28 cellular contexts compared by ENCODE assay signal in the genomic region with DNA sequence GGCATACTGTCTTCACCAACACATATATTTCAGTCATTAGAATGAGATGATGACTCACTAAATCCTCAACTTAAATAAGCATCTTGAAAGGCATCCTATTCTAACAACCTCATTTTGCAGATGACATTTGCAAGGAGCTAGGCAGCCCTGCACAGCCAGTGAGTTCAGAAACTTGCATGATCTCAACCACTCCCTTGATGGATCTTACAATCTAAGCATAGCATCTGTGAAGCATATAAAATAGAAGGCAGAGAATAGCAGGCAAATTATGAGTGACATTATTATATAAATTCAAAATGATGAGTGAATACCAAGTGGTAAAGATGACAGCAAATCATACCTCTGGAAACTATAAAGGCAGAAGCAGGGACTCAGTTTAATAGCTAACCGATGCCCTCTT. TPM values are rescaled to one million over a fixed set of nuclear protein-coding genes. Genes with fewer than 3 reads are reported as not detected.
A peak's percentile ranks its signal among the peaks of the same experiment; 100 is the strongest.
DNase-seq lines count a peak whose midpoint lies in the region; ATAC-seq and TF ChIP-seq lines count a peak whose summit lies in the region.
"Had no signal": no experiment of that assay in that cellular context is flagged by ENCODE, and none has a peak within 500 bp of the region (broad histone marks: within the 10 kb centered on the region; RNA-seq: fewer than 3 reads in every experiment).

No MANE protein-coding gene starts in this region.

- peak; percentile 83 for ATAC-seq in PC-3
- ATAC-seq: GM12878 had no signal

- POLR2A ChIA-PET in PC-3 (lab: Charles Lee; ENCODE audit: unreplicated experiment) = no interaction called here

- H3K4me1 ChIP-seq in PC-3 (ENCODE audit: insufficient read depth, low read length) = no peaks in the 10 kb centered on the region
- H3K4me1 ChIP-seq: BE2C, BLaER1 had no signal

- H3K9ac ChIP-seq in PC-3 (ENCODE audit: low read length) = no peak overlapping the region
- H3K9ac ChIP-seq: BLaER1 had no signal

- BruUV-seq in PC-3 (replicated peaks; lab: Mats Ljungman, UMichigan) = no TSS peak

- TF ChIP-seq CTCF in PC-3 (conservative IDR thresholded peaks at IDR 0.05; ENCODE audit: low read depth, low read length) (no peak), GM13976 (IDR thresholded peaks at IDR 0.05; ENCODE audit: borderline replicate concordance, control extremely low read depth, extremely low read depth, insufficient read depth, missing control alignments) (no peak)

- intact Hi-C loops in PC-3 (cut with micrococcal nuclease) = no loop called here
- intact Hi-C loops in head of caudate nucleus (cut with DNase I) = no loop called here

- H3K4me2 ChIP-seq in PC-3 (ENCODE audit: low read length) = no peak overlapping the region
- H3K4me2 ChIP-seq: BLaER1 had no signal

- H3K9me3 ChIP-seq in PC-3 (ENCODE audit: low read length) = no peaks in the 10 kb centered on the region
- H3K9me3 ChIP-seq in MG63 = no peaks in the 10 kb centered on the region
- H3K9me3 ChIP-seq: BE2C, BLaER1 had no signal

- no peaks in the 10 kb centered on the region for H3F3A ChIP-seq in PC-3 (ENCODE audit: low read length, unreplicated experiment)

- no peaks in the 10 kb centered on the region for H3K79me2 ChIP-seq in PC-3 (ENCODE audit: low read length)

- H4K20me1 ChIP-seq in PC-3 (ENCODE audit: low read length) = no peaks in the 10 kb centered on the region
- H4K20me1 ChIP-seq: BLaER1 had no signal

- CTCF ChIA-PET in PC-3 (lab: Charles Lee) = no interaction called here

- no peaks in the 10 kb centered on the region for H3K36me3 ChIP-seq in PC-3 (ENCODE audit: low read depth, low read length)
- no peaks in the 10 kb centered on the region for H3K36me3 ChIP-seq in MG63
- H3K36me3 ChIP-seq: BE2C, BLaER1 had no signal

- H3K4me3 ChIP-seq in PC-3 (ENCODE audit: low read length) (no peak overlapping the region), MG63 (no peak overlapping the region)
- H3K4me3 ChIP-seq: BLaER1, GM12878 had no signal

- 0 out of 2 replicates have a peak, but pooled peaks cover 5% of the 10 kb centered on the region for H3K9me2 ChIP-seq in PC-3 (replicated peaks; ENCODE audit: low read length)

- DNase-seq in PC-3 = no peak
- DNase-seq in caudate nucleus (lab: John Stamatoyannopoulos, UW) = peak in 36 of 61 donors; percentile 1 to 93 (median 28)
- peak in 33 of 42 donors; percentile 14 to 86 (median 46) for DNase-seq in head of caudate nucleus
- DNase-seq in putamen (ENCODE audit: low spot score) = peak; percentile 78
- no peak for DNase-seq in activated T-cell treated with anti-CD3 and anti-CD28 coated beads, Interleukin-2, amount 50 U/mL, for 48 hours
- DNase-seq in MG63 = no peak
- DNase-seq in GM13976 (ENCODE audit: low spot score) = no peak
- DNase-seq in HCEC 1CT = no peak
- DNase-seq: 8988T; ACHN; BE2C; C1 segment of cervical spinal cord; CD4-positive, alpha-beta memory T cell; CD4-positive, CD25-positive, alpha-beta regulatory T cell; CD8-positive, alpha-beta memory T cell; COR-L47; DMS 273 treated with DMSO at 0.1 percent for 48 hours; DMS153; DMS53; DMS79; DND-41; EL; GDM1 had no signal

- no peak overlapping the region for H3K27ac ChIP-seq in PC-3 (ENCODE audit: low read length)
- peak overlapping the region; percentile 83 for H3K27ac ChIP-seq in caudate nucleus (ENCODE audit: low read depth, low read length)
- H3K27ac ChIP-seq: BLaER1 had no signal

- in situ Hi-C loops in GM13976 (cut with MboI; ENCODE audit: low sequenced_read_pairs, unreplicated experiment) = no loop called here

- no peak overlapping the region for H2AFZ ChIP-seq in PC-3 (ENCODE audit: low read length)

- H3K27me3 ChIP-seq in PC-3 (ENCODE audit: low read length) (no peaks in the 10 kb centered on the region), MG63 (no peaks in the 10 kb centered on the region)
- H3K27me3 ChIP-seq: BE2C, BLaER1 had no signal

RNA-seq across cellular contexts. Expression of a gene that starts 31.6 kb away (rescaled TPM):
- not detected in 2 replicates for total RNA-seq in PC-3 (2014; rRNA removed)
- total RNA-seq in MG63 (2014; rRNA removed; shearing (Covaris generic); ENCODE audit: low replicate concordance) = not detected in 2 replicates
- total RNA-seq: A673; CD4-positive, alpha-beta memory T cell; CD4-positive, CD25-positive, alpha-beta regulatory T cell; CD8-positive, alpha-beta memory T cell; Daoy; G401; GM12878 had no signal

RNA-seq across cellular contexts. Expression of a gene that starts 39.3 kb away (rescaled TPM):
- 0.51 TPM in 1 of 2 replicates, not detected in the other for total RNA-seq in PC-3 (2014; rRNA removed)
- not detected in 2 replicates for total RNA-seq in MG63 (2014; rRNA removed; shearing (Covaris generic); ENCODE audit: low replicate concordance)
- total RNA-seq: A673; CD4-positive, alpha-beta memory T cell; CD4-positive, CD25-positive, alpha-beta regulatory T cell; CD8-positive, alpha-beta memory T cell; Daoy; G401; GM12878 had no signal

RNA-seq across cellular contexts. Expression of a gene that starts 44.3 kb away (rescaled TPM):
- not detected in 2 replicates for total RNA-seq in PC-3 (2014; rRNA removed)
- not detected in 2 replicates for total RNA-seq in MG63 (2014; rRNA removed; shearing (Covaris generic); ENCODE audit: low replicate concordance)
- total RNA-seq: A673; CD4-positive, alpha-beta memory T cell; CD4-positive, CD25-positive, alpha-beta regulatory T cell; CD8-positive, alpha-beta memory T cell; Daoy; G401; GM12878 had no signal

RNA-seq across cellular contexts. Expression of a gene that starts 53.9 kb away (rescaled TPM):
- not detected in 2 replicates for total RNA-seq in PC-3 (2014; rRNA removed)
- not detected in 2 replicates for total RNA-seq in MG63 (2014; rRNA removed; shearing (Covaris generic); ENCODE audit: low replicate concordance)
- total RNA-seq: A673; CD4-positive, alpha-beta memory T cell; CD4-positive, CD25-positive, alpha-beta regulatory T cell; CD8-positive, alpha-beta memory T cell; Daoy; G401; GM12878 had no signal

RNA-seq across cellular contexts. Expression of a gene that starts 58.1 kb away (rescaled TPM):
- not detected in 2 replicates for total RNA-seq in PC-3 (2014; rRNA removed)
- not detected in 2 replicates for total RNA-seq in MG63 (2014; rRNA removed; shearing (Covaris generic); ENCODE audit: low replicate concordance)
- total RNA-seq: A673; CD4-positive, alpha-beta memory T cell; CD4-positive, CD25-positive, alpha-beta regulatory T cell; CD8-positive, alpha-beta memory T cell; Daoy; G401; GM12878 had no signal

Comparison
In these comparisons a context has a peak if more than half of its experiments do, and no peak if none do; other contexts are left out.
1. DNase-seq: peak in caudate nucleus (36 of 61), head of caudate nucleus (33 of 42) and putamen (single experiment); none in PC-3 (single experiment), activated T-cell treated with anti-CD3 and anti-CD28 coated beads, Interleukin-2, amount 50 U/mL, for 48 hours (0 of 2), MG63 (single experiment), GM13976 (single experiment) and HCEC 1CT (single experiment).